22 cellular contexts compared by ENCODE assay signal in genomic region chr16:1790261-1790610, GRCh38. TPM values are rescaled to one million over a fixed set of nuclear protein-coding genes. Genes with fewer than 3 reads are reported as not detected.
"Had no signal": no experiment of that assay in that cellular context is flagged by ENCODE, and none has a peak within 500 bp of the region (broad histone marks: within the 10 kb centered on the region; RNA-seq: fewer than 3 reads in every experiment).

No MANE protein-coding gene starts in this region.

- ATAC-seq: SK-N-SH treated with all-trans-retinoic acid at 6 μM for 48 hours had no signal

- H3K4me3 Mint-ChIP-seq: IgD-negative memory B cell had no signal

- H3K4me3 ChIP-seq: K562 had no signal

- DNase-seq: Kasumi-1, MM.1S, NCI-H1048, NCI-H1105, NCI-H1417, NCI-H1436 treated with DMSO at 0.1 percent for 48 hours, NCI-H1694 treated with DMSO at 0.1 percent for 48 hours, NCI-H1930, NCI-H2081, NCI-H2107, NCI-H2227 treated with DMSO at 0.1 percent for 48 hours, NCI-H524 treated with DMSO at 0.1 percent for 48 hours, NCI-H69, NCI-H774, RPMI8226, SHP77 had no signal

- H3K27me3 Mint-ChIP-seq: IgD-negative memory B cell had no signal

- H3K4me2 ChIP-seq: KMS-11 had no signal

- H3K9ac ChIP-seq: KMS-11 had no signal

- H3K9me3 Mint-ChIP-seq: IgD-negative memory B cell had no signal

- H3K27ac ChIP-seq: HL-60, KMS-11 had no signal

- H3K27ac Mint-ChIP-seq: IgD-negative memory B cell had no signal

RNA-seq across cellular contexts. Expression of gene IGFALS, which starts 3.3 kb away (rescaled TPM):
- total RNA-seq: K562, NCI-H460 had no signal
- polyA plus RNA-seq: IgD-negative memory B cell, K562 had no signal
